ENCODE assay signal across 25 cellular contexts in the genomic region with DNA sequence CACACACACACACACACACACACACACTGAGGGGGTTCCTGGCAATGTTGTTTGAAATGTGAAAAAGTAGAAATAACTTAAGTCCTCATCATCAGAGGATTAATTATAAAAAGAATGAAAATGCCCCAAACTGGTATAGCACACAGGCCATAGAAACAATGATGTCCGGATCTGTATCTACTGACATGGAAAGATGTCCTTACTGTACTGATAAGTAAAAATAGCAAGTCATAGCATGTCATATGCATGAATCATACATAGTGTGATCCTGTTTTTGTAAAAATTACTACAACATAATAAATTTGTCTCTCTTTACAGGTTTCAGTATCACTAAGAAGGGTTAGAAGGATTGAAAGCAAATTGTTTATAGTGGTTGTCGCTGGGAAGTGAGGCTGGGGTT.
A peak's percentile ranks its signal among the peaks of the same experiment; 100 is the strongest.
DNase-seq lines count a peak whose midpoint lies in the region; TF ChIP-seq lines count a peak whose summit lies in the region.
"Had no signal": no experiment of that assay in that cellular context is flagged by ENCODE, and none has a peak within 500 bp of the region (broad histone marks: within the 10 kb centered on the region; RNA-seq: fewer than 3 reads in every experiment).

No MANE protein-coding gene starts in this region.

- no peak overlapping the region for H2AFZ ChIP-seq in mammary epithelial cell (ENCODE audit: low read depth, low read length)

- no peaks in the 10 kb centered on the region for H3K79me2 ChIP-seq in mammary epithelial cell (ENCODE audit: insufficient read depth, low read length)

- H3K4me3 ChIP-seq in mammary epithelial cell (replicated peaks in 1 of 3; ENCODE audit: insufficient read depth in 1 of 3, low read depth in 2 of 3, low read length in 3 of 3), result no peak overlapping the region
- H3K4me3 ChIP-seq in fibroblast of villous mesenchyme (ENCODE audit: low read depth, low read length), result no peak overlapping the region
- H3K4me3 ChIP-seq: adrenal gland, BLaER1, dorsolateral prefrontal cortex, thoracic aorta had no signal

- intact Hi-C loops in mammary epithelial cell (cut with micrococcal nuclease), result no loop called here

- dilution Hi-C loops in mammary epithelial cell (cut with HindIII; ENCODE audit: low sequenced_read_pairs), result no loop called here

- H3K27me3 ChIP-seq in mammary epithelial cell (ENCODE audit: insufficient read depth, low read length), result no peaks in the 10 kb centered on the region
- H3K27me3 ChIP-seq: adrenal gland, BLaER1, dorsolateral prefrontal cortex had no signal

- DNase-seq in A172 (ENCODE audit: low spot score), result peak; percentile 22
- DNase-seq in LHCN-M2 (ENCODE audit: low read depth), result peak; percentile 45
- peak; percentile 33 for DNase-seq in mammary epithelial cell
- peak; percentile 53 for DNase-seq in fibroblast of villous mesenchyme (ENCODE audit: low read depth)
- DNase-seq in activated T-cell treated with anti-CD3 and anti-CD28 coated beads, Interleukin-2, amount 50 U/mL, for 24 hours, result no peak
- DNase-seq in DMS114 treated with DMSO at 0.1 percent for 48 hours (lab: John Stamatoyannopoulos, UW; ENCODE audit: unreplicated experiment), result no peak
- DNase-seq in GM10266 (ENCODE audit: extremely low spot score), result no peak
- DNase-seq in C1 segment of cervical spinal cord (lab: John Stamatoyannopoulos, UW), result no peak
- DNase-seq: 8988T; activated CD4-positive, alpha-beta memory T cell treated with anti-CD3 and anti-CD28 coated beads, Interleukin-2, amount 10 ng/mL, durations not matched to agents 7 days and 5 days; activated gamma-delta T cell treated with Interleukin-2 at 50 U/mL for 16 hours; adrenal gland; caudate nucleus; dorsolateral prefrontal cortex; mesendoderm; NCI-H526 treated with DMSO at 0.1 percent for 48 hours; occipital lobe; Right ventricle myocardium superior; small intestine; T-cell had no signal

- in situ Hi-C loops in mammary epithelial cell (cut with MboI; ENCODE audit: low sequenced_read_pairs in 2 of 2), result no loop called here

- H3K9me3 Mint-ChIP-seq in activated T-cell treated with anti-CD3 and anti-CD28 coated beads, Interleukin-2, amount 50 U/mL, for 24 hours, result no peaks in the 10 kb centered on the region
- H3K9me3 Mint-ChIP-seq: activated CD4-positive, alpha-beta memory T cell treated with anti-CD3 and anti-CD28 coated beads, Interleukin-2, amount 10 ng/mL, durations not matched to agents 7 days and 5 days; IgD-negative memory B cell; stimulated activated memory B cell treated with anti-CD40 and anti-IgM and Interleukin-4, amounts not matched to agents 10 μg/mL and 1 μg/mL and 100 μg/mL, for 72 hours; T-cell had no signal

- H3K27ac Mint-ChIP-seq in activated T-cell treated with anti-CD3 and anti-CD28 coated beads, Interleukin-2, amount 50 U/mL, for 24 hours, result no peak overlapping the region
- H3K27ac Mint-ChIP-seq: activated CD4-positive, alpha-beta memory T cell treated with anti-CD3 and anti-CD28 coated beads, Interleukin-2, amount 10 ng/mL, durations not matched to agents 7 days and 5 days; IgD-negative memory B cell; stimulated activated memory B cell treated with anti-CD40 and anti-IgM and Interleukin-4, amounts not matched to agents 10 μg/mL and 1 μg/mL and 100 μg/mL, for 72 hours; T-cell had no signal

- H3K27ac ChIP-seq in mammary epithelial cell (ENCODE audit: insufficient read depth, low read depth, low read length), result no peak overlapping the region
- H3K27ac ChIP-seq: adrenal gland, BLaER1, dorsolateral prefrontal cortex, epithelial cell of prostate, thoracic aorta had no signal

- no peak overlapping the region for H3K4me3 Mint-ChIP-seq in activated T-cell treated with anti-CD3 and anti-CD28 coated beads, Interleukin-2, amount 50 U/mL, for 24 hours
- H3K4me3 Mint-ChIP-seq: activated CD4-positive, alpha-beta memory T cell treated with anti-CD3 and anti-CD28 coated beads, Interleukin-2, amount 10 ng/mL, durations not matched to agents 7 days and 5 days; IgD-negative memory B cell; stimulated activated memory B cell treated with anti-CD40 and anti-IgM and Interleukin-4, amounts not matched to agents 10 μg/mL and 1 μg/mL and 100 μg/mL, for 72 hours; T-cell had no signal

- no peaks in the 10 kb centered on the region for H3K9me3 ChIP-seq in mammary epithelial cell (replicated peaks; ENCODE audit: insufficient read depth, low read length)
- H3K9me3 ChIP-seq: adrenal gland, BLaER1, thoracic aorta had no signal

- WGBS in mammary epithelial cell (ENCODE audit: low coverage, missing lambda C conversion rate), result 82% methylated on average over 2 of the region's 2 CpGs

- BruUV-seq in mammary epithelial cell (replicated peaks; lab: Mats Ljungman, UMichigan), result no TSS peak

- no peak for TF ChIP-seq CTCF in mammary epithelial cell (conservative IDR thresholded peaks at IDR 0.05 in 1 of 2, IDR thresholded peaks at IDR 0.05 in 1 of 2; ENCODE audit: extremely low read depth in 1 of 2, insufficient read depth in 1 of 2, low read depth in 1 of 2, low read length in 2 of 2)
- TF ChIP-seq CTCF in fibroblast of villous mesenchyme (IDR thresholded peaks at IDR 0.05; ENCODE audit: insufficient read depth, low read depth, low read length), result no peak
- TF ChIP-seq CTCF in GM10266 (IDR thresholded peaks at IDR 0.05; ENCODE audit: control insufficient read depth, insufficient read depth, low read depth, missing control alignments), result no peak

- CTCF ChIA-PET in mammary epithelial cell (lab: Charles Lee; ENCODE audit: low non-redundant PET), result no interaction called here

- no peaks in the 10 kb centered on the region for H3K27me3 Mint-ChIP-seq in activated T-cell treated with anti-CD3 and anti-CD28 coated beads, Interleukin-2, amount 50 U/mL, for 24 hours
- H3K27me3 Mint-ChIP-seq: activated CD4-positive, alpha-beta memory T cell treated with anti-CD3 and anti-CD28 coated beads, Interleukin-2, amount 10 ng/mL, durations not matched to agents 7 days and 5 days; IgD-negative memory B cell; stimulated activated memory B cell treated with anti-CD40 and anti-IgM and Interleukin-4, amounts not matched to agents 10 μg/mL and 1 μg/mL and 100 μg/mL, for 72 hours; T-cell had no signal

- H3K9ac ChIP-seq in mammary epithelial cell (ENCODE audit: insufficient read depth, low read length), result no peak overlapping the region
- H3K9ac ChIP-seq: BLaER1 had no signal

- peaks cover 3% of the 10 kb centered on the region for H3K4me1 Mint-ChIP-seq in activated T-cell treated with anti-CD3 and anti-CD28 coated beads, Interleukin-2, amount 50 U/mL, for 24 hours (ENCODE audit: low read depth)
- H3K4me1 Mint-ChIP-seq: activated CD4-positive, alpha-beta memory T cell treated with anti-CD3 and anti-CD28 coated beads, Interleukin-2, amount 10 ng/mL, durations not matched to agents 7 days and 5 days; T-cell had no signal

- H3K36me3 Mint-ChIP-seq in activated T-cell treated with anti-CD3 and anti-CD28 coated beads, Interleukin-2, amount 50 U/mL, for 24 hours (ENCODE audit: low read depth), result no peaks in the 10 kb centered on the region
- H3K36me3 Mint-ChIP-seq: stimulated activated memory B cell treated with anti-CD40 and anti-IgM and Interleukin-4, amounts not matched to agents 10 μg/mL and 1 μg/mL and 100 μg/mL, for 72 hours had no signal

- peaks cover 6% of the 10 kb centered on the region for H3K4me1 ChIP-seq in mammary epithelial cell (ENCODE audit: insufficient read depth, low read length)
- H3K4me1 ChIP-seq: adrenal gland had no signal

- H3K36me3 ChIP-seq in mammary epithelial cell (ENCODE audit: insufficient read depth, low read length), result no peaks in the 10 kb centered on the region
- H3K36me3 ChIP-seq: adrenal gland, BLaER1, thoracic aorta had no signal

- H4K20me1 ChIP-seq in mammary epithelial cell (ENCODE audit: insufficient read depth, low read length), result no peaks in the 10 kb centered on the region
- H4K20me1 ChIP-seq: BLaER1 had no signal

- H3K4me2 ChIP-seq in mammary epithelial cell (ENCODE audit: insufficient read depth, low read depth, low read length), result peak overlapping the region; percentile 29
- H3K4me2 ChIP-seq: BLaER1 had no signal

Comparison
In these comparisons a context has a peak if more than half of its experiments do, and no peak if none do; other contexts are left out.
1. DNase-seq: peak in A172 (single experiment), LHCN-M2 (single experiment), mammary epithelial cell (single experiment) and fibroblast of villous mesenchyme (single experiment); none in activated T-cell treated with anti-CD3 and anti-CD28 coated beads, Interleukin-2, amount 50 U/mL, for 24 hours (single experiment), DMS114 treated with DMSO at 0.1 percent for 48 hours (single experiment), GM10266 (single experiment) and C1 segment of cervical spinal cord (0 of 14).